Comparison of ENCODE assay signal across 8 cellular contexts in genomic region chr10:104253576-104254410, GRCh38. TPM values are rescaled to one million over a fixed set of nuclear protein-coding genes. Genes with fewer than 3 reads are reported as not detected.
DNase-seq lines count a peak whose midpoint lies in the region; ATAC-seq, FAIRE-seq and TF ChIP-seq lines count a peak whose summit lies in the region.

No MANE protein-coding gene starts in this region.

- peaks cover 5% of the 10 kb centered on the region for H3K36me3 Mint-ChIP-seq in endothelial cell (ENCODE audit: low read depth, unreplicated experiment)

- FAIRE-seq in pancreas (lab: Jason Lieb, UNC) = no peak

- ATAC-seq in DND-41 (ENCODE audit: insufficient read depth, low read depth) = no peak
- ATAC-seq in pancreas = no peak
- no peak for ATAC-seq in GM18867 (IDR thresholded peaks at IDR 0.05; ENCODE audit: unreplicated experiment)
- ATAC-seq in HG02610 (IDR thresholded peaks at IDR 0.05; ENCODE audit: unreplicated experiment) = no peak

- BruUV-seq in OCI-LY7 (replicated peaks; lab: Mats Ljungman, UMichigan) = no TSS peak

- H3K4me1 Mint-ChIP-seq in endothelial cell (ENCODE audit: unreplicated experiment) = peaks cover 29% of the 10 kb centered on the region

- 61 to 67% methylated on average over 10 of the region's 10 CpGs for WGBS in pancreas, 2 donors

- H3K9me3 ChIP-seq in DND-41 (ENCODE audit: insufficient read depth, low read length, severe bottlenecking) (no peaks in the 10 kb centered on the region), OCI-LY7 (ENCODE audit: low read length) (no peaks in the 10 kb centered on the region), pancreas (no peaks in the 10 kb centered on the region)

- peak overlapping the region; percentile 89 for H3K27ac Mint-ChIP-seq in endothelial cell (ENCODE audit: unreplicated experiment)

- peaks cover 10% of the 10 kb centered on the region for H3K27me3 Mint-ChIP-seq in endothelial cell (ENCODE audit: unreplicated experiment)

- H3K4me2 ChIP-seq in DND-41 (ENCODE audit: insufficient read depth, low read length) = peak overlapping the region; percentile 88
- no peak overlapping the region; the same call in 1 of the 2 replicates for H3K4me2 ChIP-seq in OCI-LY7 (ENCODE audit: low read length)

- H3K79me2 ChIP-seq in DND-41 (ENCODE audit: insufficient read depth, low read length) (peaks cover 46% of the 10 kb centered on the region), OCI-LY7 (ENCODE audit: insufficient read depth, low read depth, low read length) (peaks cover 23% of the 10 kb centered on the region; the same call in 1 of the 2 replicates)

- peak overlapping the region; percentile 62 to 74; a peak in 3 of 4 replicates for H3K4me3 ChIP-seq in DND-41 (ENCODE audit: low read depth in 1 of 2, low read length in 2 of 2)
- H3K4me3 ChIP-seq in OCI-LY7 (ENCODE audit: low read depth, low read length, poor library complexity, severe bottlenecking) = peak overlapping the region; percentile 76
- peak overlapping the region in 3 of 4 donors; percentile 48 to 94 (median 77) for H3K4me3 ChIP-seq in pancreas

- H4K20me1 ChIP-seq in DND-41 (ENCODE audit: insufficient read depth, low read length) (peaks cover 12% of the 10 kb centered on the region; the same call in 1 of the 2 replicates), OCI-LY7 (ENCODE audit: insufficient read depth, low read length) (no peaks in the 10 kb centered on the region; the same call in 1 of the 2 replicates)

- intact Hi-C loops in OCI-LY7 (cut with micrococcal nuclease; ENCODE audit: unreplicated experiment) (no loop called here), pancreas (cut with DNase I) (no loop called here)

- H3K27ac ChIP-seq in DND-41 (ENCODE audit: low read length) (peak overlapping the region; percentile 78), OCI-LY7 (ENCODE audit: low read depth, low read length, poor library complexity, severe bottlenecking) (no peak overlapping the region), pancreas (peak overlapping the region; percentile 82 to 97 (median 89))

- POLR2A ChIA-PET in OCI-LY7 (lab: Charles Lee) = interaction anchor here (0.6 kb wide), 1 partner anchor 507 kb away, joined by 3 read pairs; no protein-coding TSS in a partner anchor

- H3K4me1 ChIP-seq in DND-41 (ENCODE audit: insufficient read depth, low read length) (peaks cover 41% of the 10 kb centered on the region), OCI-LY7 (ENCODE audit: insufficient read depth, low read length, poor library complexity, severe bottlenecking) (peaks cover 14% of the 10 kb centered on the region), pancreas (peaks cover 7 to 22% (median 15%) of the 10 kb centered on the region in 3 donors)

- H3K9ac ChIP-seq in DND-41 (ENCODE audit: low read depth, low read length) = peak overlapping the region; percentile 88

- H3K36me3 ChIP-seq in DND-41 (ENCODE audit: insufficient read depth, low read length) (peaks cover 20% of the 10 kb centered on the region), OCI-LY7 (ENCODE audit: insufficient read depth, low read length) (peaks cover 15% of the 10 kb centered on the region), pancreas (peaks cover 0 to 3% (median 0%) of the 10 kb centered on the region in 3 donors)

- no peaks in the 10 kb centered on the region for H3K27me3 ChIP-seq in DND-41 (ENCODE audit: insufficient read depth, low read length, poor library complexity)
- H3K27me3 ChIP-seq in pancreas = no peaks in the 10 kb centered on the region

- H3K9me2 ChIP-seq in OCI-LY7 (ENCODE audit: insufficient read depth, low read length) = no peaks in the 10 kb centered on the region

- no peaks in the 10 kb centered on the region for H3K9me3 Mint-ChIP-seq in endothelial cell (ENCODE audit: unreplicated experiment)

- DNase-seq in DND-41 (no peak), OCI-LY7 (ENCODE audit: low spot score) (no peak), endothelial cell (ENCODE audit: low spot score) (no peak), pancreas (no peak), UCSD-AML1 (lab: John Stamatoyannopoulos, UW; ENCODE audit: unreplicated experiment) (no peak), SK-N-DZ (ENCODE audit: low spot score) (no peak)

- peak overlapping the region; percentile 97 for H3K4me3 Mint-ChIP-seq in endothelial cell (ENCODE audit: unreplicated experiment)

- H2AFZ ChIP-seq in DND-41 (ENCODE audit: low read depth, low read length) = peak overlapping the region; percentile 97
- H2AFZ ChIP-seq in OCI-LY7 (ENCODE audit: low read length) = peak overlapping the region; percentile 72; the same call in 1 of the 2 replicates

- CTCF ChIA-PET in OCI-LY7 (lab: Charles Lee; ENCODE audit: unreplicated experiment) = no interaction called here

- TF ChIP-seq CTCF in DND-41 (IDR thresholded peaks at IDR 0.05; ENCODE audit: borderline replicate concordance, extremely low read depth, low read length, poor library complexity, severe bottlenecking) (no peak), OCI-LY7 (conservative IDR thresholded peaks at IDR 0.05; ENCODE audit: low read length) (no peak), endothelial cell (IDR thresholded peaks at IDR 0.05; ENCODE audit: unreplicated experiment) (no peak), pancreas (IDR thresholded peaks at IDR 0.05) (no peak)

RNA-seq across cellular contexts. Expression of gene GSTO1, which starts 0.9 kb away (rescaled TPM):
- total RNA-seq in OCI-LY7 (2014; rRNA removed; shearing (Covaris generic)) = 21.4 and 27.4 TPM in 2 replicates
- total RNA-seq in OCI-LY7 (2022) (1.7 and 2.6 TPM in 2 replicates), endothelial cell (ENCODE audit: unreplicated experiment) (121 TPM), pancreas (10 to 100 TPM; 22.7 to 52.1 (median 36.6) TPM)
- polyA plus RNA-seq in pancreas = 10 to 100 TPM; 66.6 to 76.0 TPM
- polyA plus RNA-seq in SK-N-DZ (2014; cell fraction: cytosol; rRNA removed) = 106 and 127 TPM in 2 replicates
- 50.7 and 62.1 TPM in 2 replicates for polyA plus RNA-seq in SK-N-DZ (2014; cell fraction: nucleus; rRNA removed)

RNA-seq across cellular contexts. Expression of gene GSTO2, which starts 15.2 kb away (rescaled TPM):
- total RNA-seq in OCI-LY7 (2014; rRNA removed; shearing (Covaris generic)) = 1.6 and 8.2 TPM in 2 replicates
- total RNA-seq in OCI-LY7 (2022) (1.6 and 2.2 TPM in 2 replicates), endothelial cell (ENCODE audit: unreplicated experiment) (5.9 TPM), pancreas (10 to 100 TPM; 13.8 to 25.7 (median 17.1) TPM)
- polyA plus RNA-seq in pancreas = 10 to 100 TPM; 21.9 to 28.1 TPM
- 1.8 TPM in 1 of 2 replicates, not detected in the other for polyA plus RNA-seq in SK-N-DZ (2014; cell fraction: cytosol; rRNA removed)
- polyA plus RNA-seq in SK-N-DZ (2014; cell fraction: nucleus; rRNA removed) = 0.76 TPM in 1 of 2 replicates, not detected in the other

RNA-seq across cellular contexts. Expression of gene CFAP43, which starts 21.6 kb away (rescaled TPM):
- not detected in 2 replicates for total RNA-seq in OCI-LY7 (2014; rRNA removed; shearing (Covaris generic))
- not detected in 2 replicates for total RNA-seq in OCI-LY7 (2022)
- 0.56 TPM for total RNA-seq in endothelial cell (ENCODE audit: unreplicated experiment)
- 1 to 10 TPM in 4 of 6 donors, under 1 TPM in 2; 0.60 to 2.4 (median 1.7) TPM for total RNA-seq in pancreas
- polyA plus RNA-seq in pancreas = 1 to 10 TPM; 3.5 to 6.2 TPM
- not detected in 2 replicates for polyA plus RNA-seq in SK-N-DZ (2014; cell fraction: cytosol; rRNA removed)
- 0.15 and 0.38 TPM in 2 replicates for polyA plus RNA-seq in SK-N-DZ (2014; cell fraction: nucleus; rRNA removed)
